In the genomic region with DNA sequence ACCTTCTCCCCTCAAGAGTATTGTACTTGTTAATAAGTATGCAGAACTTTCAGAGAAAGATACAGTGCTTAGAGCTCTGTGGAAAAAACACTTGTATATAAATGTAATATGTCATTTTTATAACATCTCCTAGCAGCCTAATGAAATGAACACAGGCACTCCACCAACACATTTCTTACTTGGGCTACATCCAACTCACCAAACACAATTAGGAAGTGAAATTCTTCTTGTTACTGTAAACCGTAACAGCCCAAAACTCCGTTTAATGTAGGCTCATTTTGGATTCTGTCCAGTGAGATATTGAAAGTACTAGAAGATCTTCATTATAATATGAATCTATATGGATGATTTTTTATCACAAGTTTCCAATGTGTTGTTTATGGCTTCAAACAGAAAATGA, we compare ENCODE assay signal across 14 cellular contexts.
A peak's percentile ranks its signal among the peaks of the same experiment; 100 is the strongest.
DNase-seq lines count a peak whose midpoint lies in the region; ATAC-seq and TF ChIP-seq lines count a peak whose summit lies in the region.
"Had no signal": no experiment of that assay in that cellular context is flagged by ENCODE, and none has a peak within 500 bp of the region (broad histone marks: within the 10 kb centered on the region; RNA-seq: fewer than 3 reads in every experiment).

No MANE protein-coding gene starts in this region.

- no peak for ATAC-seq in heart left ventricle
- ATAC-seq: Panc1, T-cell had no signal

- TF ChIP-seq POLR2A in heart left ventricle (IDR thresholded peaks at IDR 0.05) = no peak
- no peak for TF ChIP-seq POLR2A in transverse colon (IDR thresholded peaks at IDR 0.05)

- H3K9me3 ChIP-seq in left ventricle myocardium inferior (replicated peaks) (no peaks in the 10 kb centered on the region), heart left ventricle (no peaks in the 10 kb centered on the region), transverse colon (no peaks in the 10 kb centered on the region)
- H3K9me3 ChIP-seq: breast epithelium had no signal

- H3K27me3 ChIP-seq in left ventricle myocardium inferior (ENCODE audit: low read depth) (no peaks in the 10 kb centered on the region), heart left ventricle (no peaks in the 10 kb centered on the region), transverse colon (no peaks in the 10 kb centered on the region)
- H3K27me3 ChIP-seq: breast epithelium had no signal

- H3K4me1 ChIP-seq in left ventricle myocardium inferior (peaks cover 14% of the 10 kb centered on the region), heart left ventricle (peaks cover 0 to 14% (median 6%) of the 10 kb centered on the region in 12 donors), transverse colon (peaks cover 0 to 8% (median 0%) of the 10 kb centered on the region in 4 donors)
- H3K4me1 ChIP-seq: breast epithelium had no signal

- DNase-seq in left ventricle myocardium inferior (no peak), heart left ventricle (no peak), MV-4-11 (lab: John Stamatoyannopoulos, UW) (peak; percentile 68), cerebellar cortex (ENCODE audit: low spot score) (peak; percentile 10), transverse colon (no peak), ecto neural progenitor cell (ENCODE audit: low spot score) (no peak), NCI-H526 (lab: John Stamatoyannopoulos, UW) (no peak)
- no peak for DNase-seq in activated CD4-positive, alpha-beta T cell treated with anti-CD3 and anti-CD28 coated beads for 1 hour
- DNase-seq: activated CD8-positive, alpha-beta memory T cell treated with anti-CD3 and anti-CD28 coated beads, Interleukin-2, amount 50 U/mL, for 48 hours; activated naive CD4-positive, alpha-beta T cell treated with anti-CD3 and anti-CD28 coated beads, Interleukin-2, amount 10 ng/mL, durations not matched to agents 7 days and 5 days; effector CD8-positive, alpha-beta T cell; T-cell had no signal

- no peak overlapping the region for H3K27ac ChIP-seq in left ventricle myocardium inferior (replicated peaks)
- H3K27ac ChIP-seq in heart left ventricle = peak overlapping the region in 3 of 12 donors; percentile 10 to 33 (median 19)
- peak overlapping the region in 3 of 4 donors; percentile 3 to 62 (median 57) for H3K27ac ChIP-seq in transverse colon
- H3K27ac ChIP-seq: breast epithelium had no signal

- whole genome bisulfite sequencing in heart left ventricle, 4 donors = 4 to 21% (median 5%) methylated on average over 2 of the region's 2 CpGs
- 0 to 5% methylated on average over 2 of the region's 2 CpGs for WGBS in transverse colon (ENCODE audit: low coverage in 1 of 2), 2 donors

- TF ChIP-seq EP300 in transverse colon (IDR thresholded peaks at IDR 0.05; ENCODE audit: low read depth) = no peak

- intact Hi-C loops in left ventricle myocardium inferior (cut with micrococcal nuclease) = no loop called here
- intact Hi-C loops in heart left ventricle (cut with DNase I) = loop anchor here in 5 of 10 donors (5.0 to 10.0 kb wide), 5 partner anchors 274 to 846 kb away; partner anchors contain the start of gene SLC8A1 (in 2 of the 5)
- intact Hi-C loops in transverse colon (cut with DNase I; ENCODE audit: low total_unique reads) = no loop called here

- in situ Hi-C loops in transverse colon (cut with MboI; ENCODE audit: low pct_ligation_motif_present in 1 of 4, low pct_unique_long_range_greater_than_20kb in 1 of 4, low sequenced_read_pairs in 3 of 4) = loop anchor here in 1 of 4 donors (25.0 kb wide), 1 partner anchor 846 kb away; no protein-coding TSS in a partner anchor

- H3K4me3 ChIP-seq in left ventricle myocardium inferior (peak overlapping the region; percentile 24), heart left ventricle (peak overlapping the region in 4 of 12 donors; percentile 14 to 32 (median 19)), transverse colon (peak overlapping the region in 1 of 4 donors; percentile 1)
- H3K4me3 ChIP-seq: breast epithelium had no signal

- TF ChIP-seq CTCF in left ventricle myocardium inferior (IDR thresholded peaks at IDR 0.05; ENCODE audit: borderline replicate concordance) (no peak), heart left ventricle (IDR thresholded peaks at IDR 0.05) (no peak), transverse colon (IDR thresholded peaks at IDR 0.05) (no peak)

- no peaks in the 10 kb centered on the region for H3K36me3 ChIP-seq in left ventricle myocardium inferior
- H3K36me3 ChIP-seq in heart left ventricle = no peaks in the 10 kb centered on the region
- H3K36me3 ChIP-seq in transverse colon = no peaks in the 10 kb centered on the region
- H3K36me3 ChIP-seq: breast epithelium had no signal

Comparison
In these comparisons a context has a peak if more than half of its experiments do, and no peak if none do; other contexts are left out.
1. DNase-seq: peak in MV-4-11 (single experiment) and cerebellar cortex (single experiment); none in left ventricle myocardium inferior (single experiment), heart left ventricle (0 of 5), transverse colon (single experiment), ecto neural progenitor cell (single experiment), activated CD4-positive, alpha-beta T cell treated with anti-CD3 and anti-CD28 coated beads for 1 hour (single experiment) and NCI-H526 (0 of 2).